In genomic region chr20:25339608-25340007, GRCh38 we compare ENCODE assay signal across 1 cellular context.
TF ChIP-seq lines count a peak whose summit lies in the region.

No MANE protein-coding gene starts in this region.

TF ChIP-seq in HepG2, 621 proteins besides CTCF, POLR2A, EP300 and RAD21 (continued from another document and continues in another):
- TF ChIP-seq MNT (IDR thresholded peaks at IDR 0.05) (no peak), PPARG (CRISPR knock-in tag; conservative IDR thresholded peaks at IDR 0.05) (no peak), ZNF776 (CRISPR knock-in tag; IDR thresholded peaks at IDR 0.05) (no peak), PAXIP1 (CRISPR knock-in tag; conservative IDR thresholded peaks at IDR 0.05) (peak; percentile 62; the same call in 1 of the 2 replicates), ZNF234 (CRISPR knock-in tag; conservative IDR thresholded peaks at IDR 0.05) (no peak), ZNF207 (IDR thresholded peaks at IDR 0.05; ENCODE audit: borderline replicate concordance) (no peak), TCF12 (IDR thresholded peaks at IDR 0.05) (no peak), TCF12 (CRISPR knock-in tag; IDR thresholded peaks at IDR 0.05) (no peak), ARID5B (CRISPR knock-in tag; IDR thresholded peaks at IDR 0.05) (0 out of 2 replicates have a peak, but pooled peaks have one; percentile 12), NFAT5 (CRISPR knock-in tag; IDR thresholded peaks at IDR 0.05) (no peak), POLR2AphosphoS5 (IDR thresholded peaks at IDR 0.05; ENCODE audit: low read depth, low read length) (0 out of 2 replicates have a peak, but pooled peaks have one; percentile 40), ZNF770 (CRISPR knock-in tag; IDR thresholded peaks at IDR 0.05) (no peak), NCOA2 (CRISPR knock-in tag; IDR thresholded peaks at IDR 0.05) (no peak), ZNF431 (CRISPR knock-in tag; IDR thresholded peaks at IDR 0.05; ENCODE audit: borderline replicate concordance, low read depth) (peak; percentile 83; the same call in 1 of the 2 replicates), NR2F6 (IDR thresholded peaks at IDR 0.05) (no peak), NR2F6 (CRISPR knock-in tag; IDR thresholded peaks at IDR 0.05) (0 out of 2 replicates have a peak, but pooled peaks have one; percentile 30), CSRNP2 (CRISPR knock-in tag; conservative IDR thresholded peaks at IDR 0.05; ENCODE audit: low read depth) (no peak), RXRB (CRISPR knock-in tag; IDR thresholded peaks at IDR 0.05; ENCODE audit: borderline replicate concordance) (0 out of 2 replicates have a peak, but pooled peaks have one; percentile 27), CREB1 (IDR thresholded peaks at IDR 0.05) (no peak), CREB1 (CRISPR knock-in tag; IDR thresholded peaks at IDR 0.05) (no peak), YEATS2 (CRISPR knock-in tag; IDR thresholded peaks at IDR 0.05; ENCODE audit: borderline replicate concordance) (no peak), HNF1A (IDR thresholded peaks at IDR 0.05; ENCODE audit: low read depth) (no peak), HNF1A (CRISPR knock-in tag; IDR thresholded peaks at IDR 0.05; ENCODE audit: borderline replicate concordance) (peak; percentile 67; the same call in 1 of the 2 replicates), U2AF1 (optimal IDR thresholded peaks at IDR 0.05; ENCODE audit: low read depth, low read length) (no peak), ZHX1 (CRISPR knock-in tag; IDR thresholded peaks at IDR 0.05; ENCODE audit: low read depth) (0 out of 2 replicates have a peak, but pooled peaks have one; percentile 47), STAG1 (CRISPR knock-in tag; IDR thresholded peaks at IDR 0.05) (no peak), IRX3 (CRISPR knock-in tag; IDR thresholded peaks at IDR 0.05; ENCODE audit: borderline replicate concordance, low read depth) (no peak), FOXA3 (CRISPR knock-in tag; IDR thresholded peaks at IDR 0.05) (0 out of 2 replicates have a peak, but pooled peaks have one; percentile 6)
